8 cellular contexts compared by ENCODE assay signal in the genomic region with DNA sequence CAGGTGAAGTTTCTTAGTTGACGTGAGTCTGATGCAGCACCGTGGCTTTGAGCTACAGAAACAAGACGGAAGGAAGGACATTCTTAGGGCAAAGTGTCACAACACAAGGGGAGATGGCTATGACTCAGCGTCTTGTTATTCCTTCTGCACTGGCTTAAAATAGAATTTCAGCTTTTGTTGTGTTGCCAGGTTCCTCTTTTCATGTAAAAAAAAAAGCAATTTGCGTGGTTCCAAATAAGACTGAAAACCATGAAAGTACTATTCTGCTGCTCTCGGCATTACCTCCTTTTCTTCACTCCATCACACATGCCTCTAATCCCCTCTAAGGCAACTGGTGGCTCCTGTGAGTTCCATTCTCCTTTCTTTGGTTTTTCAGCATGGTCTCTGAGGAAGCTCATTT.
A peak's percentile ranks its signal among the peaks of the same experiment; 100 is the strongest.
DNase-seq lines count a peak whose midpoint lies in the region; ATAC-seq and TF ChIP-seq lines count a peak whose summit lies in the region.

No MANE protein-coding gene starts in this region.

- H3K4me3 ChIP-seq in foreskin fibroblast (ENCODE audit: low read depth in 1 of 2, low read length in 2 of 2) (no peak overlapping the region), skeletal muscle satellite cell (ENCODE audit: low read length) (peak overlapping the region; percentile 15), MM.1S (ENCODE audit: low read length) (no peak overlapping the region)

- TF ChIP-seq CTCF in foreskin fibroblast (IDR thresholded peaks at IDR 0.05; ENCODE audit: low read depth, low read length) (no peak), MM.1S (IDR thresholded peaks at IDR 0.05; ENCODE audit: low read length) (no peak)

- DNase-seq in SIG-M5 treated with dmso at 0.1 percent for 504 hours (lab: John Stamatoyannopoulos, UW; ENCODE audit: unreplicated experiment): peak; percentile 97
- DNase-seq in foreskin fibroblast: peak; percentile 77 to 82
- no peak for DNase-seq in MM.1S
- DNase-seq in NCI-H2227 treated with DMSO at 0.1 percent for 48 hours (lab: John Stamatoyannopoulos, UW): no peak

- H2AFZ ChIP-seq in MM.1S (ENCODE audit: low read length): no peak overlapping the region

- H3K27me3 ChIP-seq in skeletal muscle satellite cell (ENCODE audit: control insufficient read depth, insufficient read depth, low read length) (no peaks in the 10 kb centered on the region), MM.1S (replicated peaks; ENCODE audit: insufficient read depth, low read length) (no peaks in the 10 kb centered on the region)

- H4K20me1 ChIP-seq in MM.1S (ENCODE audit: insufficient read depth, low read length): no peaks in the 10 kb centered on the region

- H3K9me3 ChIP-seq in skeletal muscle satellite cell (replicated peaks; ENCODE audit: low read length) (no peaks in the 10 kb centered on the region), MM.1S (replicated peaks; ENCODE audit: insufficient read depth, low read length) (no peaks in the 10 kb centered on the region)

- H3K36me3 ChIP-seq in skeletal muscle satellite cell (ENCODE audit: insufficient read depth, low read length) (peaks cover 54% of the 10 kb centered on the region), MM.1S (replicated peaks; ENCODE audit: insufficient read depth, low read length) (no peaks in the 10 kb centered on the region)

- no peak overlapping the region for H3K27ac ChIP-seq in MM.1S (ENCODE audit: low read length)

- ATAC-seq in GM21737 (IDR thresholded peaks at IDR 0.05; ENCODE audit: unreplicated experiment) (peak; percentile 61), GM18870 (IDR thresholded peaks at IDR 0.05; ENCODE audit: unreplicated experiment) (no peak), GM19467 (IDR thresholded peaks at IDR 0.05; ENCODE audit: unreplicated experiment) (no peak)

- H3K9ac ChIP-seq in skeletal muscle satellite cell (ENCODE audit: low read depth, low read length): peak overlapping the region; percentile 79
- H3K9ac ChIP-seq in MM.1S (ENCODE audit: low read length): no peak overlapping the region

- no peaks in the 10 kb centered on the region for H3K79me2 ChIP-seq in MM.1S (ENCODE audit: low read length)

- peak overlapping the region; percentile 55 for H3K4me2 ChIP-seq in skeletal muscle satellite cell (ENCODE audit: low read length)
- H3K4me2 ChIP-seq in MM.1S (ENCODE audit: low read depth, low read length): no peak overlapping the region

- peaks cover 51% of the 10 kb centered on the region for H3K4me1 ChIP-seq in skeletal muscle satellite cell (ENCODE audit: control insufficient read depth, insufficient read depth, low read length)
- no peaks in the 10 kb centered on the region for H3K4me1 ChIP-seq in MM.1S (ENCODE audit: low read length)

- no peaks in the 10 kb centered on the region for H3F3A ChIP-seq in MM.1S (ENCODE audit: insufficient read depth, low read length)

- no peaks in the 10 kb centered on the region for H3K9me2 ChIP-seq in MM.1S (replicated peaks; ENCODE audit: insufficient read depth, low read length)

Comparison
In these comparisons a context has a peak if more than half of its experiments do, and no peak if none do; other contexts are left out.
1. DNase-seq: peak in SIG-M5 treated with dmso at 0.1 percent for 504 hours (single experiment) and foreskin fibroblast (2 of 2); none in MM.1S (single experiment) and NCI-H2227 treated with DMSO at 0.1 percent for 48 hours (single experiment).